2 cellular contexts compared by ENCODE assay signal in the genomic region with DNA sequence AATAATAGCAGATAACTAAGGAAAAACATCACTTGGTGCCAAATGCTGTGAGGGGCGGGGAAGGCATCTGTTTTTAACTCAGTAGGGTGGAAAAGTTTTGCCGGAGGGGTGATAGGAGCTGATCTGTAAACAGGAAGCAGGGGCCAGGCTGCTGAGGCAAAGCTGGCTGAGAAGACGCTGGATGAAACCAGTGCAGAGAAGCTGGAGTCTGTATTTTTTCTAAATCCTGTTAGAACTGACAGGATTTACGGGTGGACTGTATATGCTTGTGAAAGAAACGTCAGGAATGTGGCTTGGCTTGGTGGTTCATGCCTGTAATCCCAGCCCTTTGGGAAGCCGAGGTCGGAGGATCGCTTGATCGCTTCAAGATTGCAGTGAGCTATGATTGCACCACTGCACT.
A peak's percentile ranks its signal among the peaks of the same experiment; 100 is the strongest.
TF ChIP-seq lines count a peak whose summit lies in the region.

No MANE protein-coding gene starts in this region.

TF ChIP-seq in liver, 16 proteins besides CTCF, POLR2A, EP300 and RAD21:
- TF ChIP-seq SP1 (IDR thresholded peaks at IDR 0.05) (peak; percentile 55), EGR1 (IDR thresholded peaks at IDR 0.05; ENCODE audit: low read depth in 2 of 2) (no peak), RXRA (IDR thresholded peaks at IDR 0.05) (peak; percentile 22 to 30), JUND (IDR thresholded peaks at IDR 0.05) (no peak), NR2F2 (IDR thresholded peaks at IDR 0.05) (peak; percentile 99), TAF1 (conservative IDR thresholded peaks at IDR 0.05) (no peak), GABPA (IDR thresholded peaks at IDR 0.05 in 1 of 2, conservative IDR thresholded peaks at IDR 0.05 in 1 of 2) (peak in 1 of 2 donors; percentile 22), FOXA1 (IDR thresholded peaks at IDR 0.05) (no peak)
- TF ChIP-seq, protein P1, sequence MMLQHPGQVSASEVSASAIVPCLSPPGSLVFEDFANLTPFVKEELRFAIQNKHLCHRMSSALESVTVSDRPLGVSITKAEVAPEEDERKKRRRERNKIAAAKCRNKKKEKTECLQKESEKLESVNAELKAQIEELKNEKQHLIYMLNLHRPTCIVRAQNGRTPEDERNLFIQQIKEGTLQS (IDR thresholded peaks at IDR 0.05), result no peak
- TF ChIP-seq, protein P2, sequence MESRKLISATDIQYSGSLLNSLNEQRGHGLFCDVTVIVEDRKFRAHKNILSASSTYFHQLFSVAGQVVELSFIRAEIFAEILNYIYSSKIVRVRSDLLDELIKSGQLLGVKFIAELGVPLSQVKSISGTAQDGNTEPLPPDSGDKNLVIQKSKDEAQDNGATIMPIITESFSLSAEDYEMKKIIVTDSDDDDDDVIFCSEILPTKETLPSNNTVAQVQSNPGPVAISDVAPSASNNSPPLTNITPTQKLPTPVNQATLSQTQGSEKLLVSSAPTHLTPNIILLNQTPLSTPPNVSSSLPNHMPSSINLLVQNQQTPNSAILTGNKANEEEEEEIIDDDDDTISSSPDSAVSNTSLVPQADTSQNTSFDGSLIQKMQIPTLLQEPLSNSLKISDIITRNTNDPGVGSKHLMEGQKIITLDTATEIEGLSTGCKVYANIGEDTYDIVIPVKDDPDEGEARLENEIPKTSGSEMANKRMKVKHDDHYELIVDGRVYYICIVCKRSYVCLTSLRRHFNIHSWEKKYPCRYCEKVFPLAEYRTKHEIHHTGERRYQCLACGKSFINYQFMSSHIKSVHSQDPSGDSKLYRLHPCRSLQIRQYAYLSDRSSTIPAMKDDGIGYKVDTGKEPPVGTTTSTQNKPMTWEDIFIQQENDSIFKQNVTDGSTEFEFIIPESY (IDR thresholded peaks at IDR 0.05), result no peak
- TF ChIP-seq, protein P3, sequence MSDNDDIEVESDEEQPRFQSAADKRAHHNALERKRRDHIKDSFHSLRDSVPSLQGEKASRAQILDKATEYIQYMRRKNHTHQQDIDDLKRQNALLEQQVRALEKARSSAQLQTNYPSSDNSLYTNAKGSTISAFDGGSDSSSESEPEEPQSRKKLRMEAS (IDR thresholded peaks at IDR 0.05), result no peak

TF ChIP-seq in HepG2, 621 proteins besides CTCF, POLR2A, EP300 and RAD21:
- no peak for TF ChIP-seq ZNF746 (CRISPR knock-in tag; IDR thresholded peaks at IDR 0.05)
